Comparison of ENCODE assay signal across 8 cellular contexts in genomic region chr1:36148821-36149236, GRCh38. TPM values are rescaled to one million over a fixed set of nuclear protein-coding genes. Genes with fewer than 3 reads are reported as not detected.
DNase-seq lines count a peak whose midpoint lies in the region; ATAC-seq and TF ChIP-seq lines count a peak whose summit lies in the region.

No MANE protein-coding gene starts in this region.

- peak overlapping the region; percentile 53 to 65; a peak in 2 of 4 replicates for H4K8ac ChIP-seq in IMR-90 (ENCODE audit: low read depth in 2 of 2, low read length in 2 of 2)

- peak overlapping the region; percentile 2 for H3K23ac ChIP-seq in IMR-90 (ENCODE audit: low read depth, low read length)

- H2BK20ac ChIP-seq in IMR-90 (ENCODE audit: low read depth, low read length) = no peak overlapping the region

- no peaks in the 10 kb centered on the region for H3K36me3 ChIP-seq in BJ (ENCODE audit: control insufficient read depth, insufficient read depth, low read length)
- peaks cover 2% of the 10 kb centered on the region; the same call in 1 of the 2 replicates for H3K36me3 ChIP-seq in IMR-90 (ENCODE audit: control insufficient read depth, insufficient read depth, low read length)
- peaks cover 0 to 5% (median 0%) of the 10 kb centered on the region in 3 experiments for H3K36me3 ChIP-seq in naive thymus-derived CD4-positive, alpha-beta T cell (ENCODE audit: control insufficient read depth in 2 of 3, insufficient read depth in 3 of 3, low read length in 3 of 3)

- H2AFZ ChIP-seq in IMR-90 (replicated peaks; ENCODE audit: low read length, poor library complexity) = peak overlapping the region; percentile 96

- H3K9me3 Mint-ChIP-seq in naive thymus-derived CD4-positive, alpha-beta T cell = no peaks in the 10 kb centered on the region

- DNase-seq in BJ (ENCODE audit: low read depth) = no peak
- DNase-seq in IMR-90 = no peak
- no peak for DNase-seq in naive thymus-derived CD4-positive, alpha-beta T cell
- no peak for DNase-seq in stimulated activated CD4-positive, alpha-beta T cell treated with anti-CD3 and anti-CD28 coated beads, Interleukin-15, amount 100 ng/mL, for 24 hours
- DNase-seq in amygdala (lab: John Stamatoyannopoulos, UW) = no peak
- DNase-seq in iPS-NIHi11 (ENCODE audit: low spot score) = no peak

- no peak for TF ChIP-seq POLR2A in IMR-90 (IDR thresholded peaks at IDR 0.05; ENCODE audit: low read depth, low read length)

- H3K27ac Mint-ChIP-seq in naive thymus-derived CD4-positive, alpha-beta T cell = peak overlapping the region; percentile 97 to 100 (median 98)

- peak overlapping the region; percentile 80 for H2BK5ac ChIP-seq in IMR-90 (ENCODE audit: low read depth, low read length, poor library complexity, severe bottlenecking)

- H4K5ac ChIP-seq in IMR-90 (ENCODE audit: low read depth, low read length) = peak overlapping the region; percentile 21

- H3K18ac ChIP-seq in IMR-90 (ENCODE audit: low read depth, low read length) = no peak overlapping the region

- dilution Hi-C loops in IMR-90 (cut with HindIII; ENCODE audit: low sequenced_read_pairs, unreplicated experiment) = no loop called here

- TF ChIP-seq CTCF in BJ (IDR thresholded peaks at IDR 0.05; ENCODE audit: insufficient read depth, low read depth, low read length) = no peak
- no peak for TF ChIP-seq CTCF in IMR-90 (conservative IDR thresholded peaks at IDR 0.05; ENCODE audit: low read depth, low read length)

- H2AK5ac ChIP-seq in IMR-90 (ENCODE audit: low read depth, low read length) = peak overlapping the region; percentile 56

- CTCF ChIA-PET in BJ (lab: Yijun Ruan, JAX) (interaction anchor here (0.6 to 4.3 kb wide), 36 partner anchors 12 to 276 kb away, joined by 3 to 94 read pairs (median 6); partner anchors contain the start of genes EVA1B, TEKT2 and THRAP3), IMR-90 (lab: Yijun Ruan, JAX) (interaction anchor here (0.6 to 2.6 kb wide), 18 partner anchors 10 to 231 kb away, joined by 3 to 31 read pairs (median 5); partner anchors contain the start of gene THRAP3)
- CTCF ChIA-PET in naive thymus-derived CD4-positive, alpha-beta T cell (lab: Charles Lee) = interaction anchor here (0.6 to 4.5 kb wide), 16 partner anchors 12 to 220 kb away, joined by 3 to 165 read pairs (median 5); partner anchors contain the start of gene THRAP3

- peaks cover 17% of the 10 kb centered on the region for H3K4me1 ChIP-seq in IMR-90 (ENCODE audit: control insufficient read depth, insufficient read depth, low read length)
- H3K4me1 ChIP-seq in naive thymus-derived CD4-positive, alpha-beta T cell (ENCODE audit: control insufficient read depth in 2 of 2, insufficient read depth in 2 of 2, low read length in 2 of 2) = peaks cover 35 to 52% of the 10 kb centered on the region in 2 donors

- in situ Hi-C loops in IMR-90 (cut with MboI; ENCODE audit: low sequenced_read_pairs) = no loop called here

- peak overlapping the region; percentile 74 for H3K9ac ChIP-seq in IMR-90 (ENCODE audit: low read depth, low read length)

- peak overlapping the region; percentile 70 for H3K14ac ChIP-seq in IMR-90 (replicated peaks; ENCODE audit: low read depth, low read length)

- H2AK9ac ChIP-seq in IMR-90 (replicated peaks; ENCODE audit: low read depth, low read length, poor library complexity) = peak overlapping the region; percentile 91

- H3K4me3 ChIP-seq in BJ (ENCODE audit: low read depth, low read length) (peak overlapping the region; percentile 97), IMR-90 (ENCODE audit: insufficient read depth, low read depth, low read length) (peak overlapping the region; percentile 67)
- H3K4me3 ChIP-seq in naive thymus-derived CD4-positive, alpha-beta T cell (ENCODE audit: low read length) = peak overlapping the region; percentile 95

- BruUV-seq in IMR-90 (replicated peaks; lab: Mats Ljungman, UMichigan) = TSS peak; percentile 63

- H4K20me1 ChIP-seq in IMR-90 (ENCODE audit: insufficient read depth, low read length) = peaks cover 8% of the 10 kb centered on the region; the same call in 1 of the 2 replicates

- intact Hi-C loops in IMR-90 (cut with micrococcal nuclease) = loop anchor here (1.0 to 2.0 kb wide), 5 partner anchors 39 to 271 kb away; partner anchors contain the start of gene THRAP3
- intact Hi-C loops in naive thymus-derived CD4-positive, alpha-beta T cell (cut with micrococcal nuclease) = loop anchor here (1.0 kb wide), 16 partner anchors 8 to 315 kb away; partner anchors contain the start of genes ADPRS (in 2 of the 2), MRPS15 (in 2 of the 2), THRAP3 (in 2 of the 2) and AGO1 (in 1 of the 2)

- no peak overlapping the region for H2BK120ac ChIP-seq in IMR-90 (ENCODE audit: low read depth, low read length)

- peak overlapping the region; percentile 63; the same call in 1 of the 2 replicates for H3K56ac ChIP-seq in IMR-90 (ENCODE audit: extremely low read depth, insufficient read depth, low read length)

- 14% methylated on average over 4 of the region's 16 CpGs; no CpG with 5 or more reads in 1 of the 2 experiments for WGBS in IMR-90 (ENCODE audit: extremely low coverage in 2 of 2, insufficient read length in 1 of 2), 2 experiments

- H3K4ac ChIP-seq in IMR-90 (ENCODE audit: low read depth, low read length) = peak overlapping the region; percentile 71

- TF ChIP-seq RAD21 in IMR-90 (IDR thresholded peaks at IDR 0.05; ENCODE audit: low read length) = no peak

- POLR2A ChIA-PET in BJ (lab: Charles Lee) (interaction anchor here (3.2 kb wide), 1 partner anchor 12 kb away, joined by 9 read pairs; no protein-coding TSS in a partner anchor), IMR-90 (lab: Charles Lee; ENCODE audit: unreplicated experiment) (interaction anchor here (1.2 to 1.6 kb wide), 4 partner anchors 12 to 238 kb away, joined by 3 to 8 read pairs (median 4); no protein-coding TSS in a partner anchor)
- POLR2A ChIA-PET in naive thymus-derived CD4-positive, alpha-beta T cell (lab: Charles Lee) = interaction anchor here (0.7 to 10.6 kb wide), 11 partner anchors 16 to 1325 kb away, joined by 3 to 272 read pairs (median 6); partner anchors contain the start of genes AGO3 and THRAP3

- H3K4me2 ChIP-seq in IMR-90 (ENCODE audit: low read depth, low read length) = peak overlapping the region; percentile 96

- H3K27me3 ChIP-seq in BJ (ENCODE audit: control insufficient read depth, insufficient read depth, low read length) (no peaks in the 10 kb centered on the region), IMR-90 (ENCODE audit: control insufficient read depth, insufficient read depth, low read length) (no peaks in the 10 kb centered on the region)
- H3K27me3 ChIP-seq in naive thymus-derived CD4-positive, alpha-beta T cell (ENCODE audit: control insufficient read depth in 2 of 2, insufficient read depth in 2 of 2, low read length in 2 of 2) = no peaks in the 10 kb centered on the region

- H3K4me3 Mint-ChIP-seq in naive thymus-derived CD4-positive, alpha-beta T cell = peak overlapping the region; percentile 90 to 100 (median 98)

- H3K9me1 ChIP-seq in IMR-90 (ENCODE audit: insufficient read depth, low read length) = peaks cover 12% of the 10 kb centered on the region

- H2BK15ac ChIP-seq in IMR-90 (ENCODE audit: low read depth, low read length) = no peak overlapping the region

- peaks cover 0 to 10% (median 0%) of the 10 kb centered on the region in 5 donors for H3K36me3 Mint-ChIP-seq in naive thymus-derived CD4-positive, alpha-beta T cell

- H3K27me3 Mint-ChIP-seq in naive thymus-derived CD4-positive, alpha-beta T cell = no peaks in the 10 kb centered on the region

- peak overlapping the region; percentile 63 for H4K91ac ChIP-seq in IMR-90 (ENCODE audit: insufficient read depth, low read depth, low read length)

- H3K79me1 ChIP-seq in IMR-90 (ENCODE audit: low read depth in 1 of 2, low read length in 2 of 2) = peaks cover 15 to 51% of the 10 kb centered on the region in 2 experiments; a peak in 3 of 4 replicates

- peaks cover 42 to 79% (median 63%) of the 10 kb centered on the region in 7 donors for H3K4me1 Mint-ChIP-seq in naive thymus-derived CD4-positive, alpha-beta T cell

- ATAC-seq in IMR-90 (ENCODE audit: low read depth) = no peak
- ATAC-seq in naive thymus-derived CD4-positive, alpha-beta T cell = no peak
- ATAC-seq in activated CD4-positive, CD25-positive, alpha-beta regulatory T cell treated with anti-CD3 and anti-CD28 coated beads, Interleukin-2, amount 50 U/mL, for 24 hours = no peak

- H3K27ac ChIP-seq in IMR-90 (ENCODE audit: insufficient read depth, low read length) = peak overlapping the region; percentile 81
- H3K27ac ChIP-seq in cingulate gyrus (ENCODE audit: low read depth, low read length) = peak overlapping the region; percentile 76
- peak overlapping the region; percentile 91 for H3K27ac ChIP-seq in naive thymus-derived CD4-positive, alpha-beta T cell (ENCODE audit: low read depth, low read length)

- no peaks in the 10 kb centered on the region for H3K9me3 ChIP-seq in IMR-90 (ENCODE audit: control insufficient read depth, insufficient read depth, low read length)
- no peaks in the 10 kb centered on the region for H3K9me3 ChIP-seq in naive thymus-derived CD4-positive, alpha-beta T cell (ENCODE audit: control insufficient read depth in 2 of 3, low read length in 3 of 3)

RNA-seq across cellular contexts. Expression of gene TRAPPC3, which starts 0.5 kb away (rescaled TPM):
- polyA plus RNA-seq in BJ (2011; rRNA removed) (65.4 and 95.8 TPM in 2 replicates), IMR-90 (2012; rRNA removed) (63.5 and 77.8 TPM in 2 replicates)
- 13.6 and 19.6 TPM in 2 replicates for polyA minus RNA-seq in BJ (2011; rRNA and poly(A)+ RNA removed)
- total RNA-seq in IMR-90 (2012; rRNA removed) = 76.0 and 101 TPM in 2 replicates
- polyA plus RNA-seq in IMR-90 (2012; cell fraction: cytosol; rRNA removed) = 67.3 and 70.8 TPM in 2 replicates
- 31.1 and 62.4 TPM in 2 replicates for polyA plus RNA-seq in IMR-90 (2012; cell fraction: nucleus; rRNA removed; ENCODE audit: low replicate concordance)
- total RNA-seq in naive thymus-derived CD4-positive, alpha-beta T cell = 10 to 100 TPM; 32.1 to 60.5 (median 47.2) TPM
- 100 to 1,000 TPM in 1 of 2 donors, 10 to 100 TPM in 1; 98.6 to 110 TPM for polyA plus RNA-seq in naive thymus-derived CD4-positive, alpha-beta T cell

RNA-seq across cellular contexts. Expression of gene MAP7D1, which starts 7.1 kb away (rescaled TPM):
- polyA plus RNA-seq in BJ (2011; rRNA removed) (20.7 and 33.7 TPM in 2 replicates), IMR-90 (2012; rRNA removed) (81.9 and 83.2 TPM in 2 replicates)
- 31.7 and 38.6 TPM in 2 replicates for polyA minus RNA-seq in BJ (2011; rRNA and poly(A)+ RNA removed)
- total RNA-seq in IMR-90 (2012; rRNA removed) = 30.8 and 32.3 TPM in 2 replicates
- polyA plus RNA-seq in IMR-90 (2012; cell fraction: cytosol; rRNA removed) = 96.4 and 165 TPM in 2 replicates
- polyA plus RNA-seq in IMR-90 (2012; cell fraction: nucleus; rRNA removed; ENCODE audit: low replicate concordance) = 182 and 323 TPM in 2 replicates
- total RNA-seq in naive thymus-derived CD4-positive, alpha-beta T cell = 100 to 1,000 TPM; 156 to 257 (median 235) TPM
- polyA plus RNA-seq in naive thymus-derived CD4-positive, alpha-beta T cell = 10 to 100 TPM; 15.2 to 55.0 TPM

RNA-seq across cellular contexts. Expression of gene COL8A2, which starts 23.8 kb away (rescaled TPM):
- polyA plus RNA-seq in BJ (2011; rRNA removed) (6.0 and 6.8 TPM in 2 replicates), IMR-90 (2012; rRNA removed) (0.83 and 1.1 TPM in 2 replicates)
- 2.6 and 6.4 TPM in 2 replicates for polyA minus RNA-seq in BJ (2011; rRNA and poly(A)+ RNA removed)
- 0.54 and 0.56 TPM in 2 replicates for total RNA-seq in IMR-90 (2012; rRNA removed)
- polyA plus RNA-seq in IMR-90 (2012; cell fraction: cytosol; rRNA removed) = 0.82 and 1.6 TPM in 2 replicates
- polyA plus RNA-seq in IMR-90 (2012; cell fraction: nucleus; rRNA removed; ENCODE audit: low replicate concordance) = 0.79 and 0.88 TPM in 2 replicates
- 1 to 10 TPM in 1 of 5 experiments, under 1 TPM in 3, not detected in 1; 0.05 to 2.5 (median 0.20) TPM for total RNA-seq in naive thymus-derived CD4-positive, alpha-beta T cell
- polyA plus RNA-seq in naive thymus-derived CD4-positive, alpha-beta T cell = not detected
